Comparison of ENCODE assay signal across 8 cellular contexts in genomic region chr9:133460405-133461175, GRCh38. TPM values are rescaled to one million over a fixed set of nuclear protein-coding genes. Genes with fewer than 3 reads are reported as not detected.
DNase-seq lines count a peak whose midpoint lies in the region; ATAC-seq and TF ChIP-seq lines count a peak whose summit lies in the region.

No MANE protein-coding gene starts in this region.

- ATAC-seq in HG02884 (IDR thresholded peaks at IDR 0.05; ENCODE audit: unreplicated experiment), result peak; percentile 12

- peak overlapping the region; percentile 92 to 97 (median 95) for H3K27ac ChIP-seq in sigmoid colon

- intact Hi-C loops in sigmoid colon (cut with DNase I), result loop anchor here (2.0 to 5.0 kb wide), 2 partner anchors 18 to 113 kb away; partner anchors contain the start of genes MED22, RPL7A and SLC2A6

- TF ChIP-seq POLR2A in sigmoid colon (IDR thresholded peaks at IDR 0.05), result no peak

- CTCF ChIA-PET in AG04449 (lab: Yijun Ruan, JAX), result interaction anchor here (1.2 to 2.6 kb wide), 3 partner anchors 9 to 24 kb away, joined by 3 to 7 read pairs (median 4); partner anchors contain the start of gene SLC2A6

- peaks cover 0 to 21% (median 18%) of the 10 kb centered on the region in 4 donors for H3K4me1 ChIP-seq in sigmoid colon

- TF ChIP-seq CTCF in AG04449 (IDR thresholded peaks at IDR 0.05; ENCODE audit: insufficient read depth, low read length, missing control alignments) (no peak), GM13977 (IDR thresholded peaks at IDR 0.05; ENCODE audit: extremely low read depth, insufficient read depth, missing control alignments) (no peak), sigmoid colon (IDR thresholded peaks at IDR 0.05) (no peak)

- DNase-seq in AG04449 (ENCODE audit: low read depth, low spot score) (no peak), GM13977 (ENCODE audit: low spot score) (peak; percentile 86), NCI-H2196 treated with DMSO at 0.1 percent for 48 hours (lab: John Stamatoyannopoulos, UW; ENCODE audit: unreplicated experiment) (peak; percentile 88), anterior cingulate cortex (lab: John Stamatoyannopoulos, UW) (peak in 32 of 58 donors; percentile 16 to 85 (median 65)), sigmoid colon (peak; percentile 86), mesenteric fat pad (ENCODE audit: low spot score) (no peak)

- POLR2A ChIA-PET in AG04449 (lab: Yijun Ruan, JAX), result no interaction called here

- no peak for TF ChIP-seq EP300 in sigmoid colon (IDR thresholded peaks at IDR 0.05)

- in situ Hi-C loops in GM13977 (cut with MboI; ENCODE audit: low pct_unique_long_range_greater_than_20kb, low sequenced_read_pairs, unreplicated experiment), result no loop called here

- no peaks in the 10 kb centered on the region for H3K27me3 ChIP-seq in sigmoid colon

- peak overlapping the region; percentile 90 for H3K4me3 ChIP-seq in AG04449 (ENCODE audit: low read depth, low read length)
- peak overlapping the region; percentile 40 for H3K4me3 ChIP-seq in iPS-11a (ENCODE audit: low read depth, low read length)
- peak overlapping the region; percentile 66 to 91 (median 84) for H3K4me3 ChIP-seq in sigmoid colon

- 5 to 17% methylated on average over 30 of the region's 30 CpGs for WGBS in sigmoid colon, 2 donors

- peaks cover 0 to 17% (median 0%) of the 10 kb centered on the region in 4 donors for H3K36me3 ChIP-seq in sigmoid colon

- no peaks in the 10 kb centered on the region for H3K9me3 ChIP-seq in sigmoid colon

RNA-seq across cellular contexts. Expression of gene CACFD1, which starts 0.8 kb away (rescaled TPM):
- total RNA-seq in sigmoid colon (10 to 100 TPM in 1 of 4 donors, 1 to 10 TPM in 3; 6.7 to 13.4 (median 8.9) TPM), mesenteric fat pad (9.3 TPM)
- polyA plus RNA-seq in sigmoid colon, result 10 to 100 TPM; 21.0 to 44.6 (median 29.6) TPM

RNA-seq across cellular contexts. Expression of gene SLC2A6, which starts 18.3 kb away (rescaled TPM):
- total RNA-seq in sigmoid colon (1 to 10 TPM; 1.4 to 2.7 (median 2.0) TPM), mesenteric fat pad (3.9 TPM)
- polyA plus RNA-seq in sigmoid colon, result 1 to 10 TPM; 1.2 to 8.2 (median 1.8) TPM

RNA-seq across cellular contexts. Expression of gene ADAMTS13, which starts 38.4 kb away (rescaled TPM):
- total RNA-seq in sigmoid colon (1 to 10 TPM in 2 of 4 donors, under 1 TPM in 2; 0.71 to 1.9 (median 1.4) TPM), mesenteric fat pad (0.64 TPM)
- polyA plus RNA-seq in sigmoid colon, result 1 to 10 TPM in 1 of 3 donors, under 1 TPM in 2; 0.60 to 3.4 (median 0.69) TPM

RNA-seq across cellular contexts. Expression of gene REXO4, which starts 42.8 kb away (rescaled TPM):
- total RNA-seq in sigmoid colon, result 10 to 100 TPM; 16.3 to 22.2 (median 18.8) TPM
- polyA plus RNA-seq in sigmoid colon, result 10 to 100 TPM; 13.2 to 25.9 (median 16.2) TPM
- total RNA-seq in mesenteric fat pad, result 13.1 TPM

Comparison
In these comparisons a context has a peak if more than half of its experiments do, and no peak if none do; other contexts are left out.
1. DNase-seq: peak in GM13977 (single experiment), NCI-H2196 treated with DMSO at 0.1 percent for 48 hours (single experiment), anterior cingulate cortex (32 of 58) and sigmoid colon (single experiment); none in AG04449 (single experiment) and mesenteric fat pad (single experiment).
2. H3K4me3 ChIP-seq: peak in every context shown above with its lines; median percentile 90 in AG04449; 84 in sigmoid colon; 40 in iPS-11a.